Comparison of ENCODE assay signal across 22 cellular contexts in the genomic region with DNA sequence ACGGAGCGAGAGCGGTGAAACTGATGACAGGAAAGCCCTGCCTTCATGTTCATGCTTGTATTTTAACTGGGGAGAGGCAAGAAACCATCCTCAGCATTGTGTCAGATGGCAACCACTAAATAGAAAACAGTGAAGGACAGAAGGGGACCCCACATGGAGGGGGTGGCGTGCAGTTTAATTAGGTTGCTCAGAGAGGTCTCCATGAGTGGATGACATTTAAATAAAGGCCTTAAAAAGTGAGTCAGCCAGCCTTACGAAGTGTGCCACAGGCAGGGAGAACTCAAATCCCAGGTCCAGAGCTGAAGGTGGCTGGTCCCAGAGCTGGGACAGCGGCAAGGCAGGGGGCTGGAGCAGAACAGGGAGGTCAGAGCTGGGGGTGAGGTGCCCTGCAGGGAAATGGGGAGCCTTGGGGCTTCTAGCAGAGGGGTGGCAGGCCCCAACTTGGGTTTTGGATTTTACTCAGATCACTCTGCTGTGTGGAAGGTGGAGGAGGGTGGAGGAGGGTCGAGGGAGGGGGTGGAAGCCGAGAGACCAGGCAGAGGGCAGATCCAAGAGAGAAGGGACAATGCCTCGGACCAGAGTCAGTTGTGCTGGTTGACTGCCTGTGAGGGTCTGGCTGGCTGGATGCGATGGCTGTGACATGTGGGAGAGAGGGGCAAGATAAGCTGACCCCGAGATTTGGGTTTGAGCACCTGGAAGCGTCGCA.
A peak's percentile ranks its signal among the peaks of the same experiment; 100 is the strongest.
DNase-seq lines count a peak whose midpoint lies in the region; ATAC-seq and TF ChIP-seq lines count a peak whose summit lies in the region.
"Had no signal": no experiment of that assay in that cellular context is flagged by ENCODE, and none has a peak within 500 bp of the region (broad histone marks: within the 10 kb centered on the region; RNA-seq: fewer than 3 reads in every experiment).

No MANE protein-coding gene starts in this region.

- no peak overlapping the region for H3K14ac ChIP-seq in trophoblast cell (ENCODE audit: low read length)

- H4K91ac ChIP-seq in trophoblast cell (ENCODE audit: low read depth, low read length): peak overlapping the region; percentile 59

- no peaks in the 10 kb centered on the region for H3K36me3 Mint-ChIP-seq in T-helper 1 cell treated with Interleukin-12 subunit alpha and Interleukin-12 subunit beta and Interleukin-4 antibody, amounts not matched to agents 30 μg/mL and 1 μg/mL, for 36 hours (ENCODE audit: low read depth)
- peaks cover 0 to 10% (median 0%) of the 10 kb centered on the region in 5 donors for H3K36me3 Mint-ChIP-seq in naive thymus-derived CD4-positive, alpha-beta T cell
- H3K36me3 Mint-ChIP-seq: CD4-positive, CD25-positive, alpha-beta regulatory T cell; memory B cell had no signal

- H2BK120ac ChIP-seq in trophoblast cell (ENCODE audit: insufficient read depth, low read length, poor library complexity): no peak overlapping the region

- H3K27me3 ChIP-seq in adipocyte (replicated peaks; ENCODE audit: control insufficient read depth, insufficient read depth, low read length): no peaks in the 10 kb centered on the region
- no peaks in the 10 kb centered on the region for H3K27me3 ChIP-seq in trophoblast cell (ENCODE audit: insufficient read depth, low read length)
- no peaks in the 10 kb centered on the region for H3K27me3 ChIP-seq in ascending aorta
- no peaks in the 10 kb centered on the region for H3K27me3 ChIP-seq in naive thymus-derived CD4-positive, alpha-beta T cell (ENCODE audit: control insufficient read depth in 2 of 2, insufficient read depth in 2 of 2, low read length in 2 of 2)
- H3K27me3 ChIP-seq: sigmoid colon had no signal

- H3K23ac ChIP-seq in trophoblast cell (ENCODE audit: low read length): no peak overlapping the region

- intact Hi-C loops in ascending aorta (cut with DNase I): loop anchor here (5.0 kb wide), 1 partner anchor 72 kb away; no protein-coding TSS in a partner anchor
- intact Hi-C loops in naive thymus-derived CD4-positive, alpha-beta T cell (cut with micrococcal nuclease): loop anchor here in 1 of 2 donors (1.0 kb wide), 1 partner anchor 8 kb away; no protein-coding TSS in a partner anchor

- H3K4me3 ChIP-seq in HEK293 (ENCODE audit: low read depth, low read length): no peak overlapping the region
- no peak overlapping the region for H3K4me3 ChIP-seq in adipocyte (ENCODE audit: low read length)
- H3K4me3 ChIP-seq in trophoblast cell (ENCODE audit: low read depth, low read length): no peak overlapping the region
- no peak overlapping the region for H3K4me3 ChIP-seq in ascending aorta
- no peak overlapping the region for H3K4me3 ChIP-seq in naive thymus-derived CD4-positive, alpha-beta T cell (ENCODE audit: low read length)
- H3K4me3 ChIP-seq: GM12878, sigmoid colon had no signal

- CTCF ChIA-PET in HEK293 (lab: Yijun Ruan, JAX): no interaction called here
- CTCF ChIA-PET in naive thymus-derived CD4-positive, alpha-beta T cell (lab: Charles Lee): no interaction called here

- no peak overlapping the region for H2AK5ac ChIP-seq in trophoblast cell (ENCODE audit: low read length)

- H3K4me1 Mint-ChIP-seq in T-helper 1 cell treated with Interleukin-12 subunit alpha and Interleukin-12 subunit beta and Interleukin-4 antibody, amounts not matched to agents 30 μg/mL and 1 μg/mL, for 36 hours (ENCODE audit: low read depth): peaks cover 40% of the 10 kb centered on the region
- H3K4me1 Mint-ChIP-seq in naive thymus-derived CD4-positive, alpha-beta T cell: peaks cover 21 to 51% (median 37%) of the 10 kb centered on the region in 7 donors

- whole genome bisulfite sequencing in trophoblast cell (ENCODE audit: extremely low coverage, insufficient coverage, insufficient read length): no CpG with 5 or more reads among the region's 13 CpGs

- H3K9ac ChIP-seq in adipocyte (ENCODE audit: low read length): peak overlapping the region; percentile 20
- H3K9ac ChIP-seq in trophoblast cell (ENCODE audit: low read length): no peak overlapping the region

- POLR2A ChIA-PET in HEK293 (lab: Yijun Ruan, JAX): no interaction called here
- POLR2A ChIA-PET in naive thymus-derived CD4-positive, alpha-beta T cell (lab: Charles Lee): no interaction called here

- H3K79me1 ChIP-seq in trophoblast cell (ENCODE audit: low read length): peaks cover 17% of the 10 kb centered on the region

- H3K9me3 ChIP-seq in HEK293 (ENCODE audit: control insufficient read depth, insufficient read depth, low read depth, low read length): no peaks in the 10 kb centered on the region
- no peaks in the 10 kb centered on the region for H3K9me3 ChIP-seq in adipocyte (ENCODE audit: control insufficient read depth, low read length)
- no peaks in the 10 kb centered on the region for H3K9me3 ChIP-seq in trophoblast cell (ENCODE audit: insufficient read depth, low read depth, low read length)
- H3K9me3 ChIP-seq in ascending aorta: no peaks in the 10 kb centered on the region
- no peaks in the 10 kb centered on the region for H3K9me3 ChIP-seq in naive thymus-derived CD4-positive, alpha-beta T cell (ENCODE audit: control insufficient read depth in 2 of 3, low read length in 3 of 3)
- H3K9me3 ChIP-seq: sigmoid colon had no signal

- H3K36me3 ChIP-seq in HEK293 (ENCODE audit: control insufficient read depth in 2 of 2, insufficient read depth in 1 of 2, low read length in 2 of 2) (no peaks in the 10 kb centered on the region), adipocyte (ENCODE audit: control insufficient read depth, insufficient read depth, low read length, severe bottlenecking) (no peaks in the 10 kb centered on the region), trophoblast cell (ENCODE audit: control insufficient read depth in 1 of 2, insufficient read depth in 2 of 2, low read length in 2 of 2) (no peaks in the 10 kb centered on the region), ascending aorta (no peaks in the 10 kb centered on the region)
- no peaks in the 10 kb centered on the region for H3K36me3 ChIP-seq in naive thymus-derived CD4-positive, alpha-beta T cell (ENCODE audit: control insufficient read depth in 2 of 3, insufficient read depth in 3 of 3, low read length in 3 of 3)
- H3K36me3 ChIP-seq: sigmoid colon had no signal

- no peak overlapping the region for H3K4ac ChIP-seq in trophoblast cell (ENCODE audit: low read depth, low read length)

- no peak for TF ChIP-seq CTCF in HEK293 (tag by site-specific recombination; IDR thresholded peaks at IDR 0.05)
- no peak for TF ChIP-seq CTCF in ascending aorta (IDR thresholded peaks at IDR 0.05)

- no peak overlapping the region for H3K4me2 ChIP-seq in trophoblast cell (ENCODE audit: low read length)

- H4K12ac ChIP-seq in trophoblast cell (ENCODE audit: low read depth, low read length): no peak overlapping the region

- H3K4me1 ChIP-seq in HEK293 (ENCODE audit: control insufficient read depth, insufficient read depth, low read length): no peaks in the 10 kb centered on the region
- H3K4me1 ChIP-seq in adipocyte (ENCODE audit: control insufficient read depth, insufficient read depth, low read length): peaks cover 49% of the 10 kb centered on the region
- H3K4me1 ChIP-seq in trophoblast cell (ENCODE audit: control insufficient read depth in 1 of 2, insufficient read depth in 2 of 2, low read length in 2 of 2): peaks cover 17% of the 10 kb centered on the region in 2 experiments
- H3K4me1 ChIP-seq in ascending aorta: peaks cover 7 to 28% of the 10 kb centered on the region in 2 donors
- H3K4me1 ChIP-seq in naive thymus-derived CD4-positive, alpha-beta T cell (ENCODE audit: control insufficient read depth in 2 of 2, insufficient read depth in 2 of 2, low read length in 2 of 2): peaks cover 0 to 21% of the 10 kb centered on the region in 2 donors

- no peak overlapping the region for H2BK5ac ChIP-seq in trophoblast cell (ENCODE audit: low read depth, low read length, poor library complexity)

- no peak for ATAC-seq in naive thymus-derived CD4-positive, alpha-beta T cell
- ATAC-seq: HepG2, Right ventricle myocardium inferior had no signal

- peaks cover 3% of the 10 kb centered on the region for H3K9me3 Mint-ChIP-seq in T-helper 1 cell treated with Interleukin-12 subunit alpha and Interleukin-12 subunit beta and Interleukin-4 antibody, amounts not matched to agents 30 μg/mL and 1 μg/mL, for 36 hours
- peaks cover 0 to 3% (median 0%) of the 10 kb centered on the region in 11 donors for H3K9me3 Mint-ChIP-seq in naive thymus-derived CD4-positive, alpha-beta T cell
- H3K9me3 Mint-ChIP-seq: memory B cell had no signal

- H3K27me3 Mint-ChIP-seq in T-helper 1 cell treated with Interleukin-12 subunit alpha and Interleukin-12 subunit beta and Interleukin-4 antibody, amounts not matched to agents 30 μg/mL and 1 μg/mL, for 36 hours (ENCODE audit: low read depth): no peaks in the 10 kb centered on the region
- H3K27me3 Mint-ChIP-seq in naive thymus-derived CD4-positive, alpha-beta T cell: no peaks in the 10 kb centered on the region
- H3K27me3 Mint-ChIP-seq: memory B cell had no signal

- H3K79me2 ChIP-seq in trophoblast cell (ENCODE audit: control insufficient read depth, insufficient read depth, low read length, poor library complexity): peaks cover 5% of the 10 kb centered on the region

- DNase-seq in T-helper 1 cell (no peak), adipocyte (ENCODE audit: low read depth) (no peak), trophoblast cell (no peak), ascending aorta (ENCODE audit: low spot score in 2 of 2) (no peak), DMS79 (lab: John Stamatoyannopoulos, UW) (no peak)
- no peak for DNase-seq in naive thymus-derived CD4-positive, alpha-beta T cell
- DNase-seq: activated CD4-positive, alpha-beta T cell treated with anti-CD3 and anti-CD28 coated beads, Interleukin-2, amount 50 U/mL, for 1 hour; CD4-positive, CD25-positive, alpha-beta regulatory T cell; EL; foreskin fibroblast; HCEC 1CT; nucleus accumbens; stimulated activated CD4-positive, alpha-beta T cell treated with anti-CD3 and anti-CD28 coated beads, Interleukin-4, amount 100 ng/mL, for 24 hours; T-helper 9 cell had no signal

- no peak overlapping the region for H3K18ac ChIP-seq in trophoblast cell (ENCODE audit: low read length)

- no peak overlapping the region for H4K8ac ChIP-seq in trophoblast cell (ENCODE audit: low read depth, low read length)

- H3K4me3 Mint-ChIP-seq in T-helper 1 cell treated with Interleukin-12 subunit alpha and Interleukin-12 subunit beta and Interleukin-4 antibody, amounts not matched to agents 30 μg/mL and 1 μg/mL, for 36 hours: no peak overlapping the region
- no peak overlapping the region for H3K4me3 Mint-ChIP-seq in naive thymus-derived CD4-positive, alpha-beta T cell
- H3K4me3 Mint-ChIP-seq: CD4-positive, CD25-positive, alpha-beta regulatory T cell; memory B cell had no signal

- H3K27ac Mint-ChIP-seq in T-helper 1 cell treated with Interleukin-12 subunit alpha and Interleukin-12 subunit beta and Interleukin-4 antibody, amounts not matched to agents 30 μg/mL and 1 μg/mL, for 36 hours: peak overlapping the region; percentile 58
- no peak overlapping the region for H3K27ac Mint-ChIP-seq in naive thymus-derived CD4-positive, alpha-beta T cell
- H3K27ac Mint-ChIP-seq: memory B cell had no signal

- no peak overlapping the region for H2AFZ ChIP-seq in trophoblast cell (ENCODE audit: insufficient read depth, low read length, poor library complexity)

- peak overlapping the region; percentile 18 for H2BK12ac ChIP-seq in trophoblast cell (ENCODE audit: low read length)

- no peak overlapping the region for H3K27ac ChIP-seq in HEK293 (ENCODE audit: extremely low read depth, low read depth, low read length)
- no peak overlapping the region for H3K27ac ChIP-seq in trophoblast cell (ENCODE audit: low read depth, low read length)
- no peak overlapping the region for H3K27ac ChIP-seq in ascending aorta
- no peak overlapping the region for H3K27ac ChIP-seq in naive thymus-derived CD4-positive, alpha-beta T cell (ENCODE audit: low read depth, low read length)
- H3K27ac ChIP-seq: 22Rv1, sigmoid colon had no signal
